ENCODE assay signal across 16 cellular contexts in the genomic region with DNA sequence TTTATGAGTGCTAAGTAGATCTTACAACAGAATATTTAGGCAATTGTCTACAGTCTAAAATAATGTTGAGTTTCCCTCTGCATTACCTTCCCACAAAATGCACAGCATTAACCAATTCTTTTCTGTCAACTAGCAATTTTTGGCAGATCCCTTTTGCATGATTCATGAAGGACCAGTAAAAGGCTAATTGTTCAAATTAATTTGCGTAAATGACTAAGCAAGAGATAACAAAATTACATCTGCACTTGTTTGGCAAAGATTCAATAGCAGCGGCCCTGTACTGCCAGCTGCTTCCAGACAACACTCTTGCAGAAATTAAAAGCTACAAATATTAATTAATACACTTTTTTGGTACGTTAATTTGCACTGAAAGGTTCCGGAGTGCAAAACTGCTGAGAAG.
A peak's percentile ranks its signal among the peaks of the same experiment; 100 is the strongest.
DNase-seq lines count a peak whose midpoint lies in the region; TF ChIP-seq lines count a peak whose summit lies in the region.
"Had no signal": no experiment of that assay in that cellular context is flagged by ENCODE, and none has a peak within 500 bp of the region (broad histone marks: within the 10 kb centered on the region; RNA-seq: fewer than 3 reads in every experiment).

No MANE protein-coding gene starts in this region.

- H3K4me3 ChIP-seq in fibroblast of pulmonary artery (replicated peaks; ENCODE audit: low read depth, low read length): no peak overlapping the region
- H3K4me3 ChIP-seq: gastrocnemius medialis, MG63, right atrium auricular region, upper lobe of left lung had no signal

- H3K4me1 Mint-ChIP-seq in osteocyte (ENCODE audit: unreplicated experiment): peaks cover 17% of the 10 kb centered on the region
- H3K4me1 Mint-ChIP-seq: naive thymus-derived CD4-positive, alpha-beta T cell had no signal

- no peak overlapping the region for H3K27ac Mint-ChIP-seq in osteocyte (ENCODE audit: unreplicated experiment)
- H3K27ac Mint-ChIP-seq: naive thymus-derived CD4-positive, alpha-beta T cell had no signal

- DNase-seq in DMS 273 (lab: John Stamatoyannopoulos, UW; ENCODE audit: unreplicated experiment): peak; percentile 56
- DNase-seq in M059J (ENCODE audit: low read depth): peak; percentile 43
- DNase-seq in RPMI7951 (ENCODE audit: low read depth): peak; percentile 24
- peak; percentile 16 for DNase-seq in fibroblast of pulmonary artery (ENCODE audit: low read depth)
- no peak for DNase-seq in hippocampal formation (lab: John Stamatoyannopoulos, UW)
- no peak for DNase-seq in osteocyte (ENCODE audit: extremely low spot score, unreplicated experiment)
- no peak for DNase-seq in SHP77 treated with DMSO at 0.1 percent for 48 hours (lab: John Stamatoyannopoulos, UW)
- DNase-seq: activated CD4-positive, alpha-beta T cell treated with anti-CD3 and anti-CD28 coated beads, Interleukin-2, amount 50 U/mL, for 1 hour; activated CD8-positive, alpha-beta memory T cell treated with anti-CD3 and anti-CD28 coated beads, Interleukin-2, amount 50 U/mL, for 48 hours; gastrocnemius medialis; MG63; naive thymus-derived CD4-positive, alpha-beta T cell; NCI-H2227 treated with DMSO at 0.1 percent for 48 hours; stimulated activated CD8-positive, alpha-beta memory T cell treated with anti-CD3 and anti-CD28 coated beads, Interleukin-4, amount 100 ng/mL, for 48 hours; upper lobe of left lung had no signal

- no peaks in the 10 kb centered on the region for H3K27me3 Mint-ChIP-seq in osteocyte (ENCODE audit: unreplicated experiment)
- H3K27me3 Mint-ChIP-seq: naive thymus-derived CD4-positive, alpha-beta T cell had no signal

- H3K36me3 Mint-ChIP-seq in osteocyte (ENCODE audit: unreplicated experiment): no peaks in the 10 kb centered on the region
- H3K36me3 Mint-ChIP-seq: naive thymus-derived CD4-positive, alpha-beta T cell had no signal

- H3K9me3 Mint-ChIP-seq in osteocyte (ENCODE audit: unreplicated experiment): no peaks in the 10 kb centered on the region

- no peak overlapping the region for H3K4me3 Mint-ChIP-seq in osteocyte (ENCODE audit: unreplicated experiment)
- H3K4me3 Mint-ChIP-seq: naive thymus-derived CD4-positive, alpha-beta T cell had no signal

- TF ChIP-seq CTCF in fibroblast of pulmonary artery (IDR thresholded peaks at IDR 0.05; ENCODE audit: low read length, missing control alignments): no peak
- no peak for TF ChIP-seq CTCF in osteocyte (IDR thresholded peaks at IDR 0.05)

Comparison
In these comparisons a context has a peak if more than half of its experiments do, and no peak if none do; other contexts are left out.
1. DNase-seq: peak in DMS 273 (single experiment), M059J (single experiment), RPMI7951 (single experiment) and fibroblast of pulmonary artery (single experiment); none in hippocampal formation (0 of 2), osteocyte (single experiment) and SHP77 treated with DMSO at 0.1 percent for 48 hours (single experiment).